Comparison of ENCODE assay signal across 8 cellular contexts in genomic region chr21:33490991-33491372, GRCh38. TPM values are rescaled to one million over a fixed set of nuclear protein-coding genes. Genes with fewer than 3 reads are reported as not detected.
DNase-seq lines count a peak whose midpoint lies in the region; ATAC-seq and TF ChIP-seq lines count a peak whose summit lies in the region.

No MANE protein-coding gene starts in this region.

- H3K4me3 ChIP-seq in effector memory CD4-positive, alpha-beta T cell (ENCODE audit: insufficient read depth, low read depth, low read length, poor library complexity, severe bottlenecking) = peak overlapping the region; percentile 77

- H3K27ac Mint-ChIP-seq in naive thymus-derived CD8-positive, alpha-beta T cell = peak overlapping the region in 9 of 10 donors; percentile 68 to 98 (median 94)

- POLR2A ChIA-PET in naive thymus-derived CD8-positive, alpha-beta T cell (lab: Charles Lee) = interaction anchor here (0.6 to 3.5 kb wide), 9 partner anchors 9 to 274 kb away, joined by 3 to 112 read pairs (median 4); partner anchors contain the start of genes DONSON, GART, IFNAR1 and SON

- no peaks in the 10 kb centered on the region for H3K9me3 Mint-ChIP-seq in naive thymus-derived CD8-positive, alpha-beta T cell

- peaks cover 0 to 4% (median 0%) of the 10 kb centered on the region in 3 donors for H3K36me3 Mint-ChIP-seq in naive thymus-derived CD8-positive, alpha-beta T cell

- H3K9me3 ChIP-seq in effector memory CD4-positive, alpha-beta T cell (ENCODE audit: control insufficient read depth, low read length) = no peaks in the 10 kb centered on the region

- peak overlapping the region; percentile 72 for H3K27ac ChIP-seq in effector memory CD4-positive, alpha-beta T cell (ENCODE audit: insufficient read depth, low read length, poor library complexity, severe bottlenecking)

- no peaks in the 10 kb centered on the region for H3K36me3 ChIP-seq in effector memory CD4-positive, alpha-beta T cell (ENCODE audit: control insufficient read depth, insufficient read depth, low read length)

- no peaks in the 10 kb centered on the region for H3K27me3 Mint-ChIP-seq in naive thymus-derived CD8-positive, alpha-beta T cell

- no peak for DNase-seq in effector memory CD4-positive, alpha-beta T cell
- DNase-seq in naive thymus-derived CD8-positive, alpha-beta T cell = no peak
- DNase-seq in NCI-H146 treated with DMSO at 0.1 percent for 48 hours (lab: John Stamatoyannopoulos, UW; ENCODE audit: unreplicated experiment) (no peak), NCI-H1930 (lab: John Stamatoyannopoulos, UW) (no peak)

- ATAC-seq in GM21515 (IDR thresholded peaks at IDR 0.05; ENCODE audit: unreplicated experiment) = peak; percentile 3
- no peak for ATAC-seq in naive thymus-derived CD8-positive, alpha-beta T cell
- no peak for ATAC-seq in HG02938 (IDR thresholded peaks at IDR 0.05; ENCODE audit: unreplicated experiment)
- ATAC-seq in HG03565 (IDR thresholded peaks at IDR 0.05; ENCODE audit: unreplicated experiment) = no peak

- H3K4me3 Mint-ChIP-seq in naive thymus-derived CD8-positive, alpha-beta T cell = peak overlapping the region; percentile 85 to 98 (median 91)

- H3K4me1 Mint-ChIP-seq in naive thymus-derived CD8-positive, alpha-beta T cell = peaks cover 5 to 15% (median 10%) of the 10 kb centered on the region in 4 donors

- no peaks in the 10 kb centered on the region for H3K27me3 ChIP-seq in effector memory CD4-positive, alpha-beta T cell (replicated peaks; ENCODE audit: control insufficient read depth, insufficient read depth, low read length, poor library complexity, severe bottlenecking)

- peaks cover 5% of the 10 kb centered on the region for H3K4me1 ChIP-seq in effector memory CD4-positive, alpha-beta T cell (ENCODE audit: control insufficient read depth, insufficient read depth, low read length, poor library complexity, severe bottlenecking)

TF ChIP-seq in PFSK-1, 5 proteins besides CTCF, POLR2A, EP300 and RAD21:
- TF ChIP-seq TAF1 (IDR thresholded peaks at IDR 0.05; ENCODE audit: borderline replicate concordance, insufficient read depth, low read length) (no peak), SIN3A (IDR thresholded peaks at IDR 0.05; ENCODE audit: borderline replicate concordance, insufficient read depth, low read length) (0 out of 2 replicates have a peak, but pooled peaks have one; percentile 12)

RNA-seq across cellular contexts. Expression of gene DNAJC28, which starts 0.5 kb away (rescaled TPM):
- 0.89 TPM for polyA plus RNA-seq in PFSK-1 (2012; ENCODE audit: insufficient read length, low read depth)
- 1 to 10 TPM; 1.6 to 2.1 TPM for total RNA-seq in naive thymus-derived CD8-positive, alpha-beta T cell
- polyA plus RNA-seq in naive thymus-derived CD8-positive, alpha-beta T cell = 1 to 10 TPM in 1 of 3 donors, under 1 TPM in 2; 0.89 to 1.8 (median 0.94) TPM

RNA-seq across cellular contexts. Expression of gene TMEM50B, which starts 11.2 kb away (rescaled TPM):
- 11.3 TPM for polyA plus RNA-seq in PFSK-1 (2012; ENCODE audit: insufficient read length, low read depth)
- 100 to 1,000 TPM; 149 to 160 TPM for total RNA-seq in naive thymus-derived CD8-positive, alpha-beta T cell
- 10 to 100 TPM; 42.3 to 47.9 (median 45.4) TPM for polyA plus RNA-seq in naive thymus-derived CD8-positive, alpha-beta T cell

RNA-seq across cellular contexts. Expression of gene GART, which starts 50.9 kb away (rescaled TPM):
- 99.1 TPM for polyA plus RNA-seq in PFSK-1 (2012; ENCODE audit: insufficient read length, low read depth)
- 10 to 100 TPM; 91.6 to 91.8 TPM for total RNA-seq in naive thymus-derived CD8-positive, alpha-beta T cell
- polyA plus RNA-seq in naive thymus-derived CD8-positive, alpha-beta T cell = 10 to 100 TPM; 40.2 to 54.4 (median 43.8) TPM

RNA-seq across cellular contexts. Expression of gene SON, which starts 51.9 kb away (rescaled TPM):
- 70.3 TPM for polyA plus RNA-seq in PFSK-1 (2012; ENCODE audit: insufficient read length, low read depth)
- total RNA-seq in naive thymus-derived CD8-positive, alpha-beta T cell = 100 to 1,000 TPM; 493 to 510 TPM
- 100 to 1,000 TPM; 412 to 602 (median 573) TPM for polyA plus RNA-seq in naive thymus-derived CD8-positive, alpha-beta T cell
